ENCODE assay signal across 8 cellular contexts in genomic region chr1:212700597-212700891, GRCh38. TPM values are rescaled to one million over a fixed set of nuclear protein-coding genes. Genes with fewer than 3 reads are reported as not detected.
DNase-seq lines count a peak whose midpoint lies in the region; ATAC-seq and TF ChIP-seq lines count a peak whose summit lies in the region.

No MANE protein-coding gene starts in this region.

- H3K4me3 ChIP-seq in Karpas-422 (ENCODE audit: low read length): peak overlapping the region; percentile 68
- H3K4me3 ChIP-seq in dorsolateral prefrontal cortex: peak overlapping the region; percentile 38 to 90 (median 66)

- no peaks in the 10 kb centered on the region for H4K20me1 ChIP-seq in Karpas-422 (ENCODE audit: insufficient read depth, low read depth, low read length)

- H3K36me3 ChIP-seq in Karpas-422 (ENCODE audit: insufficient read depth, low read length): no peaks in the 10 kb centered on the region

- H3K4me1 Mint-ChIP-seq in nephron: peaks cover 14% of the 10 kb centered on the region

- H3K27me3 Mint-ChIP-seq in nephron (ENCODE audit: low read depth): peaks cover 77% of the 10 kb centered on the region

- no peaks in the 10 kb centered on the region for H3K27me3 ChIP-seq in Karpas-422 (ENCODE audit: low read length)
- peaks cover 0 to 22% (median 0%) of the 10 kb centered on the region in 45 donors for H3K27me3 ChIP-seq in dorsolateral prefrontal cortex

- no peak for TF ChIP-seq CTCF in dorsolateral prefrontal cortex (IDR thresholded peaks at IDR 0.05 in 54 of 56, conservative IDR thresholded peaks at IDR 0.05 in 2 of 56; ENCODE audit: low read depth in 1 of 56, partially characterized antibody in 56 of 56)
- no peak for TF ChIP-seq CTCF in nephron (IDR thresholded peaks at IDR 0.05; ENCODE audit: unreplicated experiment in 3 of 3)

- DNase-seq in COR-L47 (lab: John Stamatoyannopoulos, UW): peak; percentile 2
- DNase-seq in Karpas-422: no peak
- peak in 2 of 10 donors; percentile 30 to 42 for DNase-seq in dorsolateral prefrontal cortex
- no peak for DNase-seq in left colon
- DNase-seq in SHP77 treated with DMSO at 0.1 percent for 48 hours (lab: John Stamatoyannopoulos, UW): no peak
- no peak for DNase-seq in HK-2 (ENCODE audit: unreplicated experiment)

- H2AFZ ChIP-seq in Karpas-422 (ENCODE audit: low read length): peak overlapping the region; percentile 81; the same call in 1 of the 2 replicates

- peak overlapping the region; percentile 76 to 83 (median 78) for H3K4me3 Mint-ChIP-seq in nephron

- H3K4me1 ChIP-seq in Karpas-422 (ENCODE audit: low read length): peaks cover 46% of the 10 kb centered on the region

- no peak overlapping the region for H3K27ac ChIP-seq in Karpas-422 (ENCODE audit: low read length)
- peak overlapping the region in 48 of 59 donors; percentile 11 to 84 (median 56) for H3K27ac ChIP-seq in dorsolateral prefrontal cortex

- H3K27ac Mint-ChIP-seq in nephron: no peak overlapping the region

- H3K9me3 ChIP-seq in Karpas-422 (ENCODE audit: low read length): no peaks in the 10 kb centered on the region

- H3K79me2 ChIP-seq in Karpas-422 (ENCODE audit: low read length): no peaks in the 10 kb centered on the region

- intact Hi-C loops in dorsolateral prefrontal cortex (cut with DNase I) (no loop called here), left colon (cut with DNase I, micrococcal nuclease) (no loop called here)

- no peaks in the 10 kb centered on the region for H3K9me3 Mint-ChIP-seq in nephron

- H3K36me3 Mint-ChIP-seq in nephron (ENCODE audit: low read depth): no peaks in the 10 kb centered on the region

- no peak for ATAC-seq in left colon
- ATAC-seq in HG03139 (IDR thresholded peaks at IDR 0.05; ENCODE audit: unreplicated experiment): no peak

- H3K9ac ChIP-seq in Karpas-422 (ENCODE audit: low read length): peak overlapping the region; percentile 46

- no peaks in the 10 kb centered on the region for H3K9me2 ChIP-seq in Karpas-422 (replicated peaks; ENCODE audit: insufficient read depth, low read length)

- H3K4me2 ChIP-seq in Karpas-422 (ENCODE audit: low read depth, low read length, poor library complexity, severe bottlenecking): peak overlapping the region; percentile 83

RNA-seq across cellular contexts. Expression of gene BATF3, which starts 0.9 kb away (rescaled TPM):
- total RNA-seq in Karpas-422 (2014; rRNA removed; shearing (Covaris generic); ENCODE audit: low replicate concordance): 4.4 and 7.7 TPM in 2 replicates
- total RNA-seq in dorsolateral prefrontal cortex: 10 to 100 TPM in 19 of 120 experiments, 1 to 10 TPM in 101; 3.4 to 14.4 (median 7.2) TPM
- total RNA-seq in left colon: 1 to 10 TPM in 1 of 2 donors, under 1 TPM in 1; 0.92 to 1.1 TPM
